ENCODE assay signal across 13 cellular contexts in the genomic region with DNA sequence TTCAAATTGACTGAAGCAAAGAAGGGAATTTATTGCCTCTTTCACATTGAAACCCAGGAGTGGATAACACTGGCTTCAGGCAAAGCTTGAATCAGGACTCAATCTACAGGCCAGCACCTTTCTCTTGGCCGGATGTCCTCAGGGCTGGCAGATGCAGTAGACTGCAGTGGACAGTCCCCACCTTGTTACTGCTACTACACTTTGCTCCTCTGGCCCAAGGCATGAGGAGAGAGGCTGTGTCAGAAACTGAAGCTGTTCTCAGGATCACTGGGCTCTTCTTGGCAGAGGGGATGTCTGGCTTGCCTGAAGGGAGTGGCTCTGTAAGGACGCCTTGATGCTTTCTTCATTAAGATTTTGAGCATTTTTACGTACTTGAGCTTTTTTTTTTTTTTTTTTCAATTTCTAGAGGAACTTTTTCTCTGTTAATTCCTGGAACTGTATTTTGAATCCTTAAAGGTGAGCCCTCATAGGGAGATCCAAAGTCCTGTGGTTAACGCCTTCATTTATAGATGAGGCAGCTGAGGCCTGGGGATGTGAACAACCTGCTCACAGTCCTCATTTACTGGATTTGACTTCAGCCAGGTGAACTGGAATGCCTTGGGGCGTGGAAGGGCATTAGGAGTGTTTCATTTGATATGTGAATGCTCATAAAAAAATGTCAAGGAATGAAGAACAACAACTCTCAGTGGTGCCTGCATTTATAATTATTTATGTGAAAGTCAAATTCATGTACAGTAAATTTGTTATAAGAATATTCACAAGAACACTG. TPM values are rescaled to one million over a fixed set of nuclear protein-coding genes. Genes with fewer than 3 reads are reported as not detected.
DNase-seq lines count a peak whose midpoint lies in the region; ATAC-seq, FAIRE-seq and TF ChIP-seq lines count a peak whose summit lies in the region.
"Had no signal": no experiment of that assay in that cellular context is flagged by ENCODE, and none has a peak within 500 bp of the region (broad histone marks: within the 10 kb centered on the region; RNA-seq: fewer than 3 reads in every experiment).

No MANE protein-coding gene starts in this region.

- H3K27me3 Mint-ChIP-seq in CD4-positive, CD25-positive, alpha-beta regulatory T cell = no peaks in the 10 kb centered on the region
- H3K27me3 Mint-ChIP-seq in IgD-negative memory B cell = no peaks in the 10 kb centered on the region
- no peaks in the 10 kb centered on the region for H3K27me3 Mint-ChIP-seq in naive thymus-derived CD8-positive, alpha-beta T cell

- TF ChIP-seq CTCF in K562 (IDR thresholded peaks at IDR 0.05 in 2 of 3, conservative IDR thresholded peaks at IDR 0.05 in 1 of 3; ENCODE audit: insufficient read depth in 2 of 3, low read depth in 1 of 3, low read length in 3 of 3) = no peak

- H3K4me2 ChIP-seq in K562 (ENCODE audit: insufficient read depth, low read length) = no peak overlapping the region

- H3K9me3 ChIP-seq in CD4-positive, CD25-positive, alpha-beta regulatory T cell (ENCODE audit: control insufficient read depth in 2 of 2, low read length in 2 of 2) = no peaks in the 10 kb centered on the region
- H3K9me3 ChIP-seq in K562 (replicated peaks; ENCODE audit: control insufficient read depth, insufficient read depth, low read depth, low read length) = no peaks in the 10 kb centered on the region
- H3K9me3 ChIP-seq: ovary had no signal

- no peaks in the 10 kb centered on the region for H3K9me3 Mint-ChIP-seq in CD4-positive, CD25-positive, alpha-beta regulatory T cell
- H3K9me3 Mint-ChIP-seq in IgD-negative memory B cell = no peaks in the 10 kb centered on the region
- H3K9me3 Mint-ChIP-seq in naive thymus-derived CD8-positive, alpha-beta T cell = no peaks in the 10 kb centered on the region

- no peak for FAIRE-seq in K562 (lab: Jason Lieb, UNC)

- H3K4me3 Mint-ChIP-seq in CD4-positive, CD25-positive, alpha-beta regulatory T cell = peak overlapping the region in 1 of 4 donors; percentile 26
- H3K4me3 Mint-ChIP-seq in IgD-negative memory B cell = peak overlapping the region in 1 of 4 donors; percentile 49
- peak overlapping the region in 3 of 10 donors; percentile 8 to 37 (median 14) for H3K4me3 Mint-ChIP-seq in naive thymus-derived CD8-positive, alpha-beta T cell

- in situ Hi-C loops in K562 (cut with MboI) = loop anchor here (25.0 kb wide), 1 partner anchor 1257 kb away; the partner anchor contains the start of genes MAIP1 and TYW5

- POLR2A ChIA-PET in K562 (lab: Yijun Ruan, JAX) = interaction anchor here (0.6 to 3.9 kb wide), 5 partner anchors 9 to 840 kb away, joined by 3 to 24 read pairs (median 4); partner anchors contain the start of gene CASP10
- POLR2A ChIA-PET in naive thymus-derived CD8-positive, alpha-beta T cell (lab: Charles Lee) = interaction anchor here (1.0 to 1.4 kb wide), 5 partner anchors 11 to 103 kb away, joined by 3 to 7 read pairs (median 4); partner anchors contain the start of gene CFLAR

- H3K9me1 ChIP-seq in K562 (ENCODE audit: control insufficient read depth, insufficient read depth, low read length) = no peaks in the 10 kb centered on the region

- peaks cover 21% of the 10 kb centered on the region for H3K36me3 Mint-ChIP-seq in CD4-positive, CD25-positive, alpha-beta regulatory T cell
- peaks cover 8% of the 10 kb centered on the region for H3K36me3 Mint-ChIP-seq in IgD-negative memory B cell
- peaks cover 7 to 50% (median 10%) of the 10 kb centered on the region in 3 donors for H3K36me3 Mint-ChIP-seq in naive thymus-derived CD8-positive, alpha-beta T cell

- H4K20me1 ChIP-seq in K562 (replicated peaks; ENCODE audit: control insufficient read depth, insufficient read depth, low read length) = no peaks in the 10 kb centered on the region

- intact Hi-C loops in K562 (cut with micrococcal nuclease) = no loop called here

- no peak overlapping the region for H3K27ac ChIP-seq in CD4-positive, CD25-positive, alpha-beta regulatory T cell (ENCODE audit: insufficient read depth, low read length, poor library complexity, severe bottlenecking)
- peak overlapping the region; percentile 29; the same call in 2 of the 3 replicates for H3K27ac ChIP-seq in K562 (ENCODE audit: extremely low read depth, low read depth, low read length)
- H3K27ac ChIP-seq: foreskin keratinocyte, ovary had no signal

- H3K4me1 ChIP-seq in CD4-positive, CD25-positive, alpha-beta regulatory T cell (ENCODE audit: control insufficient read depth, insufficient read depth, low read length, poor library complexity, severe bottlenecking) = no peaks in the 10 kb centered on the region
- peaks cover 17 to 23% of the 10 kb centered on the region in 2 experiments; a peak in 4 of 5 replicates for H3K4me1 ChIP-seq in K562 (replicated peaks in 1 of 2; ENCODE audit: control insufficient read depth in 2 of 2, insufficient read depth in 2 of 2, low read length in 2 of 2)

- H3K36me3 ChIP-seq in CD4-positive, CD25-positive, alpha-beta regulatory T cell (ENCODE audit: control insufficient read depth, insufficient read depth, low read length) = peaks cover 22% of the 10 kb centered on the region
- H3K36me3 ChIP-seq in K562 (ENCODE audit: control insufficient read depth, insufficient read depth, low read length) = peaks cover 28% of the 10 kb centered on the region; the same call in 2 of the 3 replicates
- H3K36me3 ChIP-seq: ovary had no signal

- ATAC-seq in CD4-positive, CD25-positive, alpha-beta regulatory T cell (ENCODE audit: low read depth in 2 of 2) = no peak
- ATAC-seq in K562 = peak; percentile 50
- ATAC-seq in naive thymus-derived CD8-positive, alpha-beta T cell = no peak

- DNase-seq in CD4-positive, CD25-positive, alpha-beta regulatory T cell = no peak
- DNase-seq in K562 (ENCODE audit: extremely low read depth in 1 of 4, low spot score in 3 of 4) (no peak), SHP77 (lab: John Stamatoyannopoulos, UW) (no peak), inferior parietal cortex (ENCODE audit: extremely low spot score) (no peak), DMS153 treated with DMSO at 0.1 percent for 48 hours (lab: John Stamatoyannopoulos, UW; ENCODE audit: unreplicated experiment) (no peak)
- DNase-seq in naive thymus-derived CD8-positive, alpha-beta T cell = no peak
- DNase-seq: activated CD4-positive, alpha-beta T cell treated with anti-CD3 and anti-CD28 coated beads, Interleukin-2, amount 50 U/mL, for 1 hour; ovary; stimulated activated CD4-positive, alpha-beta T cell treated with anti-CD3 and anti-CD28 coated beads, Interleukin-2, amount 100 ng/mL, for 24 hours; stimulated activated naive CD4-positive, alpha-beta T cell treated with Interleukin-2 at 50 U/mL for 16 hours; T-helper 1 cell had no signal

- no peak for TF ChIP-seq POLR2A in K562 (conservative IDR thresholded peaks at IDR 0.05)

- no peak overlapping the region; a peak in 1 of 4 replicates for H3K9ac ChIP-seq in K562 (ENCODE audit: insufficient read depth in 1 of 2, low read depth in 2 of 2, low read length in 2 of 2)

- CTCF ChIA-PET in K562 (lab: Yijun Ruan, JAX; ENCODE audit: low intra/inter-chr PET ratio) = no interaction called here

- no peak for TF ChIP-seq EP300 in K562 (IDR thresholded peaks at IDR 0.05; ENCODE audit: low read length)

- H3K4me1 Mint-ChIP-seq in CD4-positive, CD25-positive, alpha-beta regulatory T cell = peaks cover 0 to 40% (median 8%) of the 10 kb centered on the region in 4 donors
- H3K4me1 Mint-ChIP-seq in IgD-negative memory B cell = peaks cover 24 to 37% (median 29%) of the 10 kb centered on the region in 3 donors
- peaks cover 38 to 57% (median 48%) of the 10 kb centered on the region in 4 donors for H3K4me1 Mint-ChIP-seq in naive thymus-derived CD8-positive, alpha-beta T cell

- no peak for TF ChIP-seq RAD21 in K562 (CRISPR knock-in tag; conservative IDR thresholded peaks at IDR 0.05 in 1 of 2, IDR thresholded peaks at IDR 0.05 in 1 of 2)

- peak overlapping the region in 2 of 3 donors; percentile 72 to 77 for H3K27ac Mint-ChIP-seq in CD4-positive, CD25-positive, alpha-beta regulatory T cell
- H3K27ac Mint-ChIP-seq in IgD-negative memory B cell = peak overlapping the region in 2 of 3 donors; percentile 49 to 86
- peak overlapping the region; percentile 77 to 93 (median 86) for H3K27ac Mint-ChIP-seq in naive thymus-derived CD8-positive, alpha-beta T cell

- WGBS in K562 (ENCODE audit: insufficient coverage, low coverage, missing lambda C conversion rate) = 34% methylated on average over 4 of the region's 5 CpGs

- BruUV-seq in K562 (replicated peaks; lab: Mats Ljungman, UMichigan) = no TSS peak

- no peaks in the 10 kb centered on the region for H3K27me3 ChIP-seq in CD4-positive, CD25-positive, alpha-beta regulatory T cell (ENCODE audit: control insufficient read depth, insufficient read depth, low read length)
- no peaks in the 10 kb centered on the region for H3K27me3 ChIP-seq in K562 (ENCODE audit: control insufficient read depth in 2 of 2, insufficient read depth in 2 of 2, low read length in 2 of 2)
- H3K27me3 ChIP-seq: foreskin keratinocyte, ovary had no signal

- no peak overlapping the region for H3K4me3 ChIP-seq in CD4-positive, CD25-positive, alpha-beta regulatory T cell (ENCODE audit: low read depth, low read length)
- no peak overlapping the region for H3K4me3 ChIP-seq in K562
- H3K4me3 ChIP-seq: ovary had no signal

- H3K79me2 ChIP-seq in K562 (ENCODE audit: control insufficient read depth, insufficient read depth, low read length) = no peaks in the 10 kb centered on the region

- no peak overlapping the region for H2AFZ ChIP-seq in K562 (ENCODE audit: low read depth, low read length)

RNA-seq across cellular contexts. Expression of gene CASP10, which starts 36.6 kb away (rescaled TPM):
- 15.1 TPM for total RNA-seq in CD4-positive, CD25-positive, alpha-beta regulatory T cell
- polyA plus RNA-seq in CD4-positive, CD25-positive, alpha-beta regulatory T cell = 1 to 10 TPM; 4.4 to 7.1 (median 5.6) TPM
- 14.9 TPM for polyA plus RNA-seq in IgD-negative memory B cell
- total RNA-seq in K562 (2011; cell fraction: chromatin; rRNA removed; ENCODE audit: low replicate concordance) = 75.0 and 98.6 TPM in 2 replicates
- 34.9 and 39.4 TPM in 2 replicates for total RNA-seq in K562 (2011; cell fraction: nucleolus; rRNA removed)
- 55.7 and 65.5 TPM in 2 replicates for total RNA-seq in K562 (2011; cell fraction: nucleoplasm; rRNA removed)
- 10.8 TPM in 2 replicates for total RNA-seq in K562 (2014; rRNA removed)
- total RNA-seq in K562 (2014; rRNA removed; fragmentation: Illumina TruSeq; extraction: Trizol) = 17.4 and 19.7 TPM in 2 replicates
- 10.7 and 12.6 TPM in 2 replicates for total RNA-seq in K562 (2015; rRNA removed; fragmentation: Illumina TruSeq; extraction: Trizol)
- 12.1 and 12.2 TPM in 2 replicates for total RNA-seq in K562 (2021)
- 20.4 and 21.9 TPM in 2 replicates for polyA plus RNA-seq in K562 (2011; rRNA removed)
- 8.4 and 12.9 TPM in 2 replicates for polyA plus RNA-seq in K562 (2011; cell fraction: cytosol; rRNA removed)
- polyA plus RNA-seq in K562 (2011; cell fraction: nucleus; rRNA removed) = 16.1 and 18.3 TPM in 2 replicates
- 7.7 and 9.6 TPM in 2 replicates for polyA plus RNA-seq in K562 (2012)
- polyA plus RNA-seq in K562 (2014; fragmentation: Illumina TruSeq; extraction: Trizol) = 9.9 and 10.6 TPM in 2 replicates
- polyA plus RNA-seq in K562 (2014; fragmentation: Nextera tagmentation; extraction: Ambion mirVana) = 1 to 10 TPM; 7.1 to 7.2 TPM
- 8.0 and 9.9 TPM in 2 replicates for polyA plus RNA-seq in K562 (2014; rRNA removed)
- 34.7 TPM in 2 replicates for polyA minus RNA-seq in K562 (2011; rRNA and poly(A)+ RNA removed)
- 13.5 and 13.9 TPM in 2 replicates for polyA minus RNA-seq in K562 (2011; cell fraction: cytosol; rRNA and poly(A)+ RNA removed)
- 13.9 and 32.2 TPM in 2 replicates for polyA minus RNA-seq in K562 (2011; cell fraction: nucleus; rRNA and poly(A)+ RNA removed)
- total RNA-seq in naive thymus-derived CD8-positive, alpha-beta T cell = 10 to 100 TPM; 47.2 to 48.1 TPM
- polyA plus RNA-seq in naive thymus-derived CD8-positive, alpha-beta T cell = 10 to 100 TPM in 2 of 3 donors, 1 to 10 TPM in 1; 8.6 to 17.5 (median 14.6) TPM

RNA-seq across cellular contexts. Expression of gene CASP8, which starts 40.8 kb away (rescaled TPM):
- total RNA-seq in CD4-positive, CD25-positive, alpha-beta regulatory T cell = 254 TPM
- 100 to 1,000 TPM in 1 of 4 donors, 10 to 100 TPM in 3; 63.8 to 112 (median 94.1) TPM for polyA plus RNA-seq in CD4-positive, CD25-positive, alpha-beta regulatory T cell
- polyA plus RNA-seq in IgD-negative memory B cell (56.1 TPM), K562 (2011; rRNA removed) (15.1 and 16.6 TPM in 2 replicates), K562 (2014; fragmentation: Illumina TruSeq; extraction: Trizol) (20.7 and 24.8 TPM in 2 replicates), K562 (2014; fragmentation: Nextera tagmentation; extraction: Ambion mirVana) (10 to 100 TPM; 10.2 to 19.3 TPM), K562 (2014; rRNA removed) (15.5 and 19.4 TPM in 2 replicates)
- 15.2 and 30.8 TPM in 2 replicates for total RNA-seq in K562 (2011; cell fraction: chromatin; rRNA removed; ENCODE audit: low replicate concordance)
- total RNA-seq in K562 (2011; cell fraction: nucleolus; rRNA removed) = 10.2 and 12.5 TPM in 2 replicates
- 12.8 and 16.9 TPM in 2 replicates for total RNA-seq in K562 (2011; cell fraction: nucleoplasm; rRNA removed)
- total RNA-seq in K562 (2014; rRNA removed) (20.9 and 23.2 TPM in 2 replicates), K562 (2014; rRNA removed; fragmentation: Illumina TruSeq; extraction: Trizol) (27.7 and 32.8 TPM in 2 replicates), K562 (2015; rRNA removed; fragmentation: Illumina TruSeq; extraction: Trizol) (27.7 and 31.4 TPM in 2 replicates), K562 (2021) (17.9 and 21.6 TPM in 2 replicates)
- polyA plus RNA-seq in K562 (2011; cell fraction: cytosol; rRNA removed) = 7.0 and 11.9 TPM in 2 replicates
- polyA plus RNA-seq in K562 (2011; cell fraction: nucleus; rRNA removed) = 19.5 and 20.9 TPM in 2 replicates
- polyA plus RNA-seq in K562 (2012) = 15.1 and 20.9 TPM in 2 replicates
- polyA minus RNA-seq in K562 (2011; rRNA and poly(A)+ RNA removed) = 22.1 and 23.8 TPM in 2 replicates
- 7.6 and 10.8 TPM in 2 replicates for polyA minus RNA-seq in K562 (2011; cell fraction: cytosol; rRNA and poly(A)+ RNA removed)
- polyA minus RNA-seq in K562 (2011; cell fraction: nucleus; rRNA and poly(A)+ RNA removed) = 9.6 and 14.7 TPM in 2 replicates
- 100 to 1,000 TPM; 209 to 212 TPM for total RNA-seq in naive thymus-derived CD8-positive, alpha-beta T cell
- 10 to 100 TPM; 25.0 to 56.5 (median 26.1) TPM for polyA plus RNA-seq in naive thymus-derived CD8-positive, alpha-beta T cell
